In the genomic region with DNA sequence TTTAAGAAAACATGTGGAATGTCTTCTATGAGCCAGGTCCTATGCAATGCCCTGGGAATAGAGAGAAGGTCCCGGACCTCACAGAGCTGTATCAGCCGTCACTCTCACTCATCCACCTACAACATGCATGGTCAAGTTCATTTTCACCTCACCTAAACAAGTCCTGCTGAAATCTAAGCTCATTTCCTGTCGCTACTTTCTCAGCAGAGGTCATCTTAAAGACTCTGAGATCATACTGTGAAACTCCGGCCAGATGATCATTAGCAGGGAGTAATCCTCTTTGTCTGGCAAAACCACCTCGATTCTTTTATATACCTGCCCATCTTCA, we compare ENCODE assay signal across 20 cellular contexts.
"Had no signal": no experiment of that assay in that cellular context is flagged by ENCODE, and none has a peak within 500 bp of the region (broad histone marks: within the 10 kb centered on the region; RNA-seq: fewer than 3 reads in every experiment).

No MANE protein-coding gene starts in this region.

- H3K36me3 Mint-ChIP-seq: activated naive CD8-positive, alpha-beta T cell treated with anti-CD3 and anti-CD28 coated beads for 36 hours; brain; natural killer cell treated with Interleukin-12 subunit alpha and Interleukin-12 subunit beta and Interleukin-15 and Interleukin-18, amount 100 ng/mL, for 72 hours; stimulated activated memory B cell treated with anti-CD40 and anti-IgM and Interleukin-4, amounts not matched to agents 10 μg/mL and 1 μg/mL and 100 μg/mL, for 72 hours had no signal

- H3K9me3 Mint-ChIP-seq: activated B cell treated with CpG ODN at 0.5 μM for 24 hours; activated naive CD8-positive, alpha-beta T cell treated with anti-CD3 and anti-CD28 coated beads for 36 hours; brain; natural killer cell treated with Interleukin-12 subunit alpha and Interleukin-12 subunit beta and Interleukin-15 and Interleukin-18, amount 100 ng/mL, for 72 hours; stimulated activated memory B cell treated with anti-CD40 and anti-IgM and Interleukin-4, amounts not matched to agents 10 μg/mL and 1 μg/mL and 100 μg/mL, for 72 hours had no signal

- H3K4me1 Mint-ChIP-seq: activated B cell treated with CpG ODN at 0.5 μM for 24 hours; activated naive CD8-positive, alpha-beta T cell treated with anti-CD3 and anti-CD28 coated beads for 36 hours; stimulated activated memory B cell treated with anti-CD40 and anti-IgM and Interleukin-4, amounts not matched to agents 10 μg/mL and 1 μg/mL and 100 μg/mL, for 72 hours; T-helper 17 cell had no signal

- H3K27ac ChIP-seq: gastrocnemius medialis, heart right ventricle, thyroid gland, uterus had no signal

- H3K27me3 Mint-ChIP-seq: stimulated activated memory B cell treated with anti-CD40 and anti-IgM and Interleukin-4, amounts not matched to agents 10 μg/mL and 1 μg/mL and 100 μg/mL, for 72 hours had no signal

- H3K27me3 ChIP-seq: gastrocnemius medialis, heart right ventricle, thyroid gland, uterus had no signal

- DNase-seq: activated B cell treated with CpG ODN at 0.5 μM for 24 hours; activated CD4-positive, alpha-beta T cell treated with anti-CD3 and anti-CD28 coated beads for 48 hours; activated CD8-positive, alpha-beta memory T cell treated with anti-CD3 and anti-CD28 coated beads, Interleukin-2, amount 50 U/mL, for 48 hours; activated CD8-positive, alpha-beta T cell treated with anti-CD3 and anti-CD28 coated beads, Interleukin-2, amount 10 ng/mL, durations not matched to agents 7 days and 5 days; activated naive CD8-positive, alpha-beta T cell treated with anti-CD3 and anti-CD28 coated beads for 36 hours; amygdala; effector CD8-positive, alpha-beta T cell; gastrocnemius medialis; heart right ventricle; kidney; left ventricle myocardium superior; mesenchymal stem cell; nucleus accumbens; stimulated activated CD4-positive, alpha-beta T cell treated with anti-CD3 and anti-CD28 coated beads, Interleukin-2, amount 100 ng/mL, for 48 hours; T-helper 17 cell; thyroid gland; uterus had no signal

- H3K4me3 Mint-ChIP-seq: activated B cell treated with CpG ODN at 0.5 μM for 24 hours; activated CD8-positive, alpha-beta T cell treated with anti-CD3 and anti-CD28 coated beads, Interleukin-2, amount 10 ng/mL, durations not matched to agents 7 days and 5 days; activated naive CD8-positive, alpha-beta T cell treated with anti-CD3 and anti-CD28 coated beads for 36 hours; brain; natural killer cell treated with Interleukin-12 subunit alpha and Interleukin-12 subunit beta and Interleukin-15 and Interleukin-18, amount 100 ng/mL, for 72 hours; stimulated activated memory B cell treated with anti-CD40 and anti-IgM and Interleukin-4, amounts not matched to agents 10 μg/mL and 1 μg/mL and 100 μg/mL, for 72 hours; T-helper 17 cell had no signal

- ATAC-seq: activated CD8-positive, alpha-beta T cell treated with anti-CD3 and anti-CD28 coated beads, Interleukin-2, amount 10 ng/mL, durations not matched to agents 7 days and 5 days; gastrocnemius medialis; heart right ventricle; left ventricle myocardium superior; natural killer cell treated with Interleukin-12 subunit alpha and Interleukin-12 subunit beta and Interleukin-15 and Interleukin-18, amount 100 ng/mL, for 72 hours; stimulated activated memory B cell treated with anti-CD40 and anti-IgM and Interleukin-4, amounts not matched to agents 10 μg/mL and 1 μg/mL and 100 μg/mL, for 72 hours; T-helper 17 cell had no signal

- H3K4me1 ChIP-seq: gastrocnemius medialis, uterus had no signal

- FAIRE-seq: kidney had no signal

- H3K4me3 ChIP-seq: gastrocnemius medialis, heart right ventricle, thyroid gland, uterus had no signal

- H3K36me3 ChIP-seq: gastrocnemius medialis, heart right ventricle, thyroid gland, uterus had no signal

- H3K9me3 ChIP-seq: gastrocnemius medialis, heart right ventricle, thyroid gland, uterus had no signal

- H3K27ac Mint-ChIP-seq: activated B cell treated with CpG ODN at 0.5 μM for 24 hours; activated CD8-positive, alpha-beta T cell treated with anti-CD3 and anti-CD28 coated beads, Interleukin-2, amount 10 ng/mL, durations not matched to agents 7 days and 5 days; activated naive CD8-positive, alpha-beta T cell treated with anti-CD3 and anti-CD28 coated beads for 36 hours; natural killer cell treated with Interleukin-12 subunit alpha and Interleukin-12 subunit beta and Interleukin-15 and Interleukin-18, amount 100 ng/mL, for 72 hours; stimulated activated memory B cell treated with anti-CD40 and anti-IgM and Interleukin-4, amounts not matched to agents 10 μg/mL and 1 μg/mL and 100 μg/mL, for 72 hours; T-helper 17 cell had no signal
